In the genomic region with DNA sequence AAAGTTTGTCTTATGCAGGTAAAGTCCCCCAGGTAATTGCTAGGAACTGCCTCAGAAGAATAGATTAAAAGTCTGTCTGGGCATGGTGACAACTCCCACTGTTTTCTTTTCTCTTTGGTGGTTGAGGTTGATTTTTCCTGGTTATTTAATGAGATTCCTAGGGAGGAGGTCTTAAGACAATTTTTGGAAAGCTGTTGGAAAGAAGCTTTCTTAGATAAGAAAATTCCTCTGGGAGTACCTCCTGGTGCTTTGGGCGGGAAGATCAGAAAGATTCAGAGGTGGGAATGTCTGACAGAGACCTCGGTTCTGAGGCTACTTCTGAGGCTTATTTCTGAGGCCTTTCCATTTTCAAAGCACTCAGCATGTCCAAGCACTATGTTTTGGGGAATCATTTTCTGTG, we compare ENCODE assay signal across 35 cellular contexts.
"Had no signal": no experiment of that assay in that cellular context is flagged by ENCODE, and none has a peak within 500 bp of the region (broad histone marks: within the 10 kb centered on the region; RNA-seq: fewer than 3 reads in every experiment).

No MANE protein-coding gene starts in this region.

- ATAC-seq: activated CD4-positive, CD25-positive, alpha-beta regulatory T cell treated with anti-CD3 and anti-CD28 coated beads, Interleukin-2, amount 50 U/mL, for 24 hours; activated CD8-positive, alpha-beta T cell treated with anti-CD3 and anti-CD28 coated beads for 36 hours; activated naive CD4-positive, alpha-beta T cell treated with anti-CD3 and anti-CD28 coated beads, Interleukin-2, amount 50 U/mL, for 72 hours; activated T-cell treated with anti-CD3 and anti-CD28 coated beads, Interleukin-2, amount 50 U/mL, for 4 hours; activated T-helper 17 cell treated with anti-CD3 and anti-CD28 coated beads, Interleukin-2, amount 50 U/mL, for 72 hours; effector memory CD8-positive, alpha-beta T cell; esophagus mucosa; T-helper 17 cell had no signal

- H3K27me3 Mint-ChIP-seq: activated B cell treated with CpG ODN at 0.5 μM for 24 hours; activated CD8-positive, alpha-beta T cell treated with anti-CD3 and anti-CD28 coated beads for 36 hours; activated naive CD8-positive, alpha-beta T cell treated with anti-CD3 and anti-CD28 coated beads, Interleukin-2, amount 10 ng/mL, durations not matched to agents 7 days and 5 days; activated T-helper 17 cell treated with anti-CD3 and anti-CD28 coated beads, Interleukin-2, amount 50 U/mL, for 72 hours; central memory CD8-positive, alpha-beta T cell; effector memory CD8-positive, alpha-beta T cell; T-helper 17 cell had no signal

- H3K36me3 ChIP-seq: brain microvascular endothelial cell, WERI-Rb-1 had no signal

- H3K27me3 ChIP-seq: brain microvascular endothelial cell had no signal

- H3K9me3 Mint-ChIP-seq: activated B cell treated with CpG ODN at 0.5 μM for 24 hours; activated naive CD4-positive, alpha-beta T cell treated with anti-CD3 and anti-CD28 coated beads for 36 hours; activated T-cell treated with anti-CD3 and anti-CD28 coated beads, Interleukin-2, amount 50 U/mL, for 4 hours; activated T-helper 17 cell treated with anti-CD3 and anti-CD28 coated beads, Interleukin-2, amount 50 U/mL, for 72 hours; central memory CD8-positive, alpha-beta T cell; effector memory CD8-positive, alpha-beta T cell had no signal

- H3K27ac Mint-ChIP-seq: activated B cell treated with CpG ODN at 0.5 μM for 24 hours; activated CD8-positive, alpha-beta T cell treated with anti-CD3 and anti-CD28 coated beads for 36 hours; activated naive CD4-positive, alpha-beta T cell treated with anti-CD3 and anti-CD28 coated beads for 36 hours; activated naive CD4-positive, alpha-beta T cell treated with anti-CD3 and anti-CD28 coated beads, Interleukin-2, amount 50 U/mL, for 72 hours; activated naive CD8-positive, alpha-beta T cell treated with anti-CD3 and anti-CD28 coated beads, Interleukin-2, amount 10 ng/mL, durations not matched to agents 7 days and 5 days; activated T-helper 17 cell treated with anti-CD3 and anti-CD28 coated beads, Interleukin-2, amount 50 U/mL, for 72 hours; effector memory CD8-positive, alpha-beta T cell; T-helper 17 cell; T-helper 2 cell treated with Interferon-gamma antibody and Interleukin-4, amounts not matched to agents 5 μg/mL and 100 μg/mL, for 36 hours had no signal

- H3K4me3 Mint-ChIP-seq: activated B cell treated with CpG ODN at 0.5 μM for 24 hours; activated CD8-positive, alpha-beta T cell treated with anti-CD3 and anti-CD28 coated beads for 36 hours; activated naive CD4-positive, alpha-beta T cell treated with anti-CD3 and anti-CD28 coated beads for 36 hours; activated naive CD8-positive, alpha-beta T cell treated with anti-CD3 and anti-CD28 coated beads, Interleukin-2, amount 10 ng/mL, durations not matched to agents 7 days and 5 days; activated T-cell treated with anti-CD3 and anti-CD28 coated beads, Interleukin-2, amount 50 U/mL, for 4 hours; activated T-helper 17 cell treated with anti-CD3 and anti-CD28 coated beads, Interleukin-2, amount 50 U/mL, for 72 hours; central memory CD8-positive, alpha-beta T cell; effector memory CD8-positive, alpha-beta T cell; T-helper 17 cell; T-helper 2 cell treated with Interferon-gamma antibody and Interleukin-4, amounts not matched to agents 5 μg/mL and 100 μg/mL, for 36 hours had no signal

- FAIRE-seq: astrocyte, bronchial epithelial cell, endometrium, endothelial cell of umbilical vein, frontal cortex had no signal

- H3K27ac ChIP-seq: brain microvascular endothelial cell, coronary artery, WERI-Rb-1 had no signal

- H3K4me3 ChIP-seq: coronary artery had no signal

- DNase-seq: activated B cell treated with CpG ODN at 0.5 μM for 24 hours; activated CD4-positive, alpha-beta T cell treated with anti-CD3 and anti-CD28 coated beads for 48 hours; activated CD4-positive, alpha-beta T cell treated with anti-CD3 and anti-CD28 coated beads, Interleukin-2, amount 50 U/mL, for 1 hour; activated CD4-positive, alpha-beta T cell treated with anti-CD3 and anti-CD28 coated beads, Interleukin-2, amount 50 U/mL, for 48 hours; activated CD8-positive, alpha-beta memory T cell treated with anti-CD3 and anti-CD28 coated beads for 24 hours; activated CD8-positive, alpha-beta T cell treated with anti-CD3 and anti-CD28 coated beads for 36 hours; activated effector memory CD4-positive, alpha-beta T cell treated with Interleukin-2 at 50 U/mL for 16 hours; activated gamma-delta T cell treated with Interleukin-2 at 50 U/mL for 16 hours; activated naive CD4-positive, alpha-beta T cell treated with anti-CD3 and anti-CD28 coated beads for 36 hours; activated naive CD8-positive, alpha-beta T cell treated with anti-CD3 and anti-CD28 coated beads, Interleukin-2, amount 10 ng/mL, durations not matched to agents 7 days and 5 days; activated T-cell treated with anti-CD3 and anti-CD28 coated beads, Interleukin-2, amount 50 U/mL, for 4 hours; amniotic stem cell; anterior cingulate cortex; brain microvascular endothelial cell; dermis blood vessel endothelial cell; effector CD4-positive, alpha-beta T cell; effector memory CD8-positive, alpha-beta T cell; foreskin fibroblast; head of caudate nucleus; T-helper 1 cell; T-helper 17 cell; T1000; WERI-Rb-1 had no signal
